Comparison of ENCODE assay signal across 23 cellular contexts in the genomic region with DNA sequence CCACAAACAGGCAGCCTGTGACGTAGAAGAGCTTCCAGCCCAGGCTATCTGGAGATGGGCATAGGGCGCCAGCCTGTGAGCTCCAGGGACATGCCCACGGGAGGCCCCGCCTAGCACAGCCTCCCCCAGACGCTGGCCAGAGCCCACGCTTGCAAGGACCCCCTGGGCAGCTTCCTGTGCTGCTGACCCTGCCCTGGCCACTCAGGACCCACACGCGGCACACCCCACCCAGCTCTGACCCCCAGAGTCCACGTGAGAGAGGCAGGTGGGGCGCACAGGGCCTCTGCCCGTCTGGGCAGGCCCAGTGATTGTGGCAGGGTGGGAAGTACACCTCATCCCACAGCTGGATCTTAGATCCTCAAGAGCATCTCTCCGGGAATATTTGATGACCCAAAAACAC. TPM values are rescaled to one million over a fixed set of nuclear protein-coding genes. Genes with fewer than 3 reads are reported as not detected.
DNase-seq lines count a peak whose midpoint lies in the region; ATAC-seq and TF ChIP-seq lines count a peak whose summit lies in the region.
"Had no signal": no experiment of that assay in that cellular context is flagged by ENCODE, and none has a peak within 500 bp of the region (broad histone marks: within the 10 kb centered on the region; RNA-seq: fewer than 3 reads in every experiment).

No MANE protein-coding gene starts in this region.

- no peaks in the 10 kb centered on the region for H3K27me3 Mint-ChIP-seq in activated T-cell treated with anti-CD3 and anti-CD28 coated beads, Interleukin-2, amount 50 U/mL, for 72 hours (ENCODE audit: low read depth)
- H3K27me3 Mint-ChIP-seq in T-cell = no peaks in the 10 kb centered on the region
- no peaks in the 10 kb centered on the region for H3K27me3 Mint-ChIP-seq in effector memory CD8-positive, alpha-beta T cell
- H3K27me3 Mint-ChIP-seq in stimulated activated naive B cell treated with anti-CD40 and anti-IgM and Interleukin-4, amounts not matched to agents 10 μg/mL and 1 μg/mL and 100 μg/mL, for 72 hours = no peaks in the 10 kb centered on the region

- H3K4me3 Mint-ChIP-seq in activated T-cell treated with anti-CD3 and anti-CD28 coated beads, Interleukin-2, amount 50 U/mL, for 72 hours = peak overlapping the region; percentile 25 to 32
- H3K4me3 Mint-ChIP-seq in T-cell = peak overlapping the region in 2 of 3 donors; percentile 34 to 68
- peak overlapping the region; percentile 40 to 61 for H3K4me3 Mint-ChIP-seq in effector memory CD8-positive, alpha-beta T cell
- H3K4me3 Mint-ChIP-seq in stimulated activated naive B cell treated with anti-CD40 and anti-IgM and Interleukin-4, amounts not matched to agents 10 μg/mL and 1 μg/mL and 100 μg/mL, for 72 hours = peak overlapping the region; percentile 29 to 62
- H3K4me3 Mint-ChIP-seq: activated T-cell treated with anti-CD3 and anti-CD28 coated beads, Interleukin-2, amount 50 U/mL, for 4 hours had no signal

- POLR2A ChIA-PET in T-cell (lab: Charles Lee) = no interaction called here
- POLR2A ChIA-PET in GM10248 (lab: Yijun Ruan, JAX) = no interaction called here

- H3K36me3 Mint-ChIP-seq in activated T-cell treated with anti-CD3 and anti-CD28 coated beads, Interleukin-2, amount 50 U/mL, for 72 hours (ENCODE audit: insufficient read depth in 2 of 2) = peaks cover 10 to 15% of the 10 kb centered on the region in 2 donors
- H3K36me3 Mint-ChIP-seq in T-cell = no peaks in the 10 kb centered on the region
- peaks cover 53% of the 10 kb centered on the region for H3K36me3 Mint-ChIP-seq in effector memory CD8-positive, alpha-beta T cell (ENCODE audit: insufficient read depth)
- H3K36me3 Mint-ChIP-seq in stimulated activated naive B cell treated with anti-CD40 and anti-IgM and Interleukin-4, amounts not matched to agents 10 μg/mL and 1 μg/mL and 100 μg/mL, for 72 hours = peaks cover 23 to 34% of the 10 kb centered on the region in 2 donors

- H3K27ac Mint-ChIP-seq in activated T-cell treated with anti-CD3 and anti-CD28 coated beads, Interleukin-2, amount 50 U/mL, for 72 hours = no peak overlapping the region
- no peak overlapping the region for H3K27ac Mint-ChIP-seq in T-cell
- peak overlapping the region in 1 of 2 donors; percentile 90 for H3K27ac Mint-ChIP-seq in effector memory CD8-positive, alpha-beta T cell
- H3K27ac Mint-ChIP-seq in stimulated activated naive B cell treated with anti-CD40 and anti-IgM and Interleukin-4, amounts not matched to agents 10 μg/mL and 1 μg/mL and 100 μg/mL, for 72 hours = peak overlapping the region; percentile 92

- TF ChIP-seq CTCF in GM10248 (IDR thresholded peaks at IDR 0.05; ENCODE audit: control extremely low read depth, extremely low read depth, low read depth, missing control alignments) = no peak

- ATAC-seq in activated T-cell treated with anti-CD3 and anti-CD28 coated beads, Interleukin-2, amount 50 U/mL, for 72 hours (replicated peaks in 1 of 2) = no peak
- ATAC-seq in T-cell (replicated peaks in 1 of 4) = no peak
- no peak for ATAC-seq in effector memory CD8-positive, alpha-beta T cell (replicated peaks)
- ATAC-seq in stimulated activated naive B cell treated with anti-CD40 and anti-IgM and Interleukin-4, amounts not matched to agents 10 μg/mL and 1 μg/mL and 100 μg/mL, for 72 hours (replicated peaks) = no peak
- no peak for ATAC-seq in GM21825 (IDR thresholded peaks at IDR 0.05; ENCODE audit: unreplicated experiment)
- ATAC-seq: activated T-cell treated with anti-CD3 and anti-CD28 coated beads, Interleukin-2, amount 50 U/mL, for 4 hours; heart left ventricle; left lobe of liver had no signal

- DNase-seq in activated T-cell treated with anti-CD3 and anti-CD28 coated beads, Interleukin-2, amount 50 U/mL, for 72 hours = no peak
- DNase-seq in activated T-cell treated with anti-CD3 and anti-CD28 coated beads, Interleukin-2, amount 50 U/mL, for 1 hour = no peak
- DNase-seq in T-cell = no peak
- DNase-seq in effector memory CD8-positive, alpha-beta T cell = no peak
- DNase-seq in stimulated activated naive B cell treated with anti-CD40 and anti-IgM and Interleukin-4, amounts not matched to agents 10 μg/mL and 1 μg/mL and 100 μg/mL, for 72 hours = no peak
- no peak for DNase-seq in GM10248 (ENCODE audit: extremely low spot score)
- DNase-seq in NCI-H2081 (lab: John Stamatoyannopoulos, UW) = no peak
- DNase-seq: ACHN; activated T-cell treated with anti-CD3 and anti-CD28 coated beads, Interleukin-2, amount 50 U/mL, for 4 hours; dermis blood vessel endothelial cell; DMS153; GDM1; heart left ventricle; IMR-90; NCI-H1436 treated with DMSO at 0.1 percent for 48 hours; NCI-H69; nucleus accumbens; retina; spleen; stimulated activated CD4-positive, alpha-beta T cell treated with anti-CD3 and anti-CD28 coated beads, Interleukin-4, amount 100 ng/mL, for 4 hours; uterus had no signal

- no peaks in the 10 kb centered on the region for H3K9me3 Mint-ChIP-seq in activated T-cell treated with anti-CD3 and anti-CD28 coated beads, Interleukin-2, amount 50 U/mL, for 72 hours
- no peaks in the 10 kb centered on the region for H3K9me3 Mint-ChIP-seq in T-cell
- no peaks in the 10 kb centered on the region for H3K9me3 Mint-ChIP-seq in effector memory CD8-positive, alpha-beta T cell
- no peaks in the 10 kb centered on the region for H3K9me3 Mint-ChIP-seq in stimulated activated naive B cell treated with anti-CD40 and anti-IgM and Interleukin-4, amounts not matched to agents 10 μg/mL and 1 μg/mL and 100 μg/mL, for 72 hours
- H3K9me3 Mint-ChIP-seq: activated T-cell treated with anti-CD3 and anti-CD28 coated beads, Interleukin-2, amount 50 U/mL, for 4 hours had no signal

- CTCF ChIA-PET in T-cell (lab: Charles Lee) (no interaction called here), GM10248 (lab: Yijun Ruan, JAX) (interaction anchor here (0.8 kb wide), 1 partner anchor 27 kb away, joined by 5 read pairs; no protein-coding TSS in a partner anchor)

- peaks cover 32% of the 10 kb centered on the region for H3K4me1 Mint-ChIP-seq in activated T-cell treated with anti-CD3 and anti-CD28 coated beads, Interleukin-2, amount 50 U/mL, for 72 hours (ENCODE audit: low read depth)
- H3K4me1 Mint-ChIP-seq in T-cell = peaks cover 30 to 37% (median 36%) of the 10 kb centered on the region in 3 donors
- peaks cover 21 to 27% of the 10 kb centered on the region in 2 donors for H3K4me1 Mint-ChIP-seq in effector memory CD8-positive, alpha-beta T cell (ENCODE audit: low read depth in 2 of 2)
- H3K4me1 Mint-ChIP-seq in stimulated activated naive B cell treated with anti-CD40 and anti-IgM and Interleukin-4, amounts not matched to agents 10 μg/mL and 1 μg/mL and 100 μg/mL, for 72 hours = peaks cover 32 to 55% of the 10 kb centered on the region in 2 donors

RNA-seq across cellular contexts. Expression of a gene that starts 3.9 kb away (rescaled TPM):
- 100 to 1,000 TPM; 256 to 300 TPM for total RNA-seq in activated T-cell treated with anti-CD3 and anti-CD28 coated beads, Interleukin-2, amount 50 U/mL, for 72 hours
- total RNA-seq in T-cell = 100 to 1,000 TPM; 148 to 274 (median 262) TPM

RNA-seq across cellular contexts. Expression of a gene that starts 11.9 kb away (rescaled TPM):
- 100 to 1,000 TPM in 1 of 2 donors, 10 to 100 TPM in 1; 90.4 to 120 TPM for total RNA-seq in activated T-cell treated with anti-CD3 and anti-CD28 coated beads, Interleukin-2, amount 50 U/mL, for 72 hours
- 100 to 1,000 TPM in 3 of 5 donors, 10 to 100 TPM in 2; 85.7 to 113 (median 101) TPM for total RNA-seq in T-cell

RNA-seq across cellular contexts. Expression of a gene that starts 28.3 kb away (rescaled TPM):
- total RNA-seq in activated T-cell treated with anti-CD3 and anti-CD28 coated beads, Interleukin-2, amount 50 U/mL, for 72 hours = 10 to 100 TPM; 17.2 to 17.7 TPM
- 10 to 100 TPM; 22.0 to 32.2 (median 29.2) TPM for total RNA-seq in T-cell

RNA-seq across cellular contexts. Expression of a gene that starts 28.5 kb away (rescaled TPM):
- 10 to 100 TPM; 26.4 to 26.7 TPM for total RNA-seq in activated T-cell treated with anti-CD3 and anti-CD28 coated beads, Interleukin-2, amount 50 U/mL, for 72 hours
- total RNA-seq in T-cell = 100 to 1,000 TPM in 3 of 5 donors, 10 to 100 TPM in 2; 51.2 to 128 (median 113) TPM
